Comparison of ENCODE assay signal across 5 cellular contexts in the genomic region with DNA sequence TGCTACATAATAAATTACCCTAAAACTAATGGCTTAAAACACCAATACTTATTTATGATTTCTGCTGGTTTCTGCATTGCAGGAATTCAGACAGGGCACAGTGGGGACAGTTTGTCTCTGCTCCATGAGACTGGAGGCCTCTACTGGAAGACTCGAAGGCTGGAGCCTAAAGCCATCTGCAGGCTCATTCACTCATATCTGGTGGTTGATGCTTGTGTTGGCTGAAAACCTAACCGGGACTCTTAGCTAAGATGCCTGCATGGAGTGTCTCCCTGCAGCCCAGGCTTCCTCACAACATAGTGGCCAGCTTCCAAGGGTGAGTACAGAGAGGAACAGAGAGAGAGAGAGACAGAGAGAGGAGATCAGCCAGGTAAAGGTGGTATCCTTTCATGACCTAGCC.
"Had no signal": no experiment of that assay in that cellular context is flagged by ENCODE, and none has a peak within 500 bp of the region (broad histone marks: within the 10 kb centered on the region; RNA-seq: fewer than 3 reads in every experiment).

No MANE protein-coding gene starts in this region.

- ATAC-seq: GM23338, K562 had no signal

- H3K27ac Mint-ChIP-seq: GM23338, H9 had no signal

- H3K4me3 ChIP-seq: GM23338, K562 had no signal

- H2AFZ ChIP-seq: GM23338 had no signal

- H3K4me2 ChIP-seq: GM23338 had no signal

- DNase-seq: H9, HCEC 1CT, IMR-90 had no signal

- H3K4me1 Mint-ChIP-seq: GM23338, H9 had no signal

- H3K4me3 Mint-ChIP-seq: GM23338, H9 had no signal
